ENCODE assay signal across 8 cellular contexts in genomic region chr1:228837817-228838716, GRCh38.
DNase-seq lines count a peak whose midpoint lies in the region; ATAC-seq and TF ChIP-seq lines count a peak whose summit lies in the region.

No MANE protein-coding gene starts in this region.

- intact Hi-C loops in OCI-LY7 (cut with micrococcal nuclease; ENCODE audit: unreplicated experiment): no loop called here

- H3K4me1 ChIP-seq in OCI-LY7 (ENCODE audit: insufficient read depth, low read length, poor library complexity, severe bottlenecking): no peaks in the 10 kb centered on the region

- peak overlapping the region; percentile 91 for H3K27ac ChIP-seq in cingulate gyrus (ENCODE audit: low read depth, low read length)
- no peak overlapping the region for H3K27ac ChIP-seq in OCI-LY7 (ENCODE audit: low read depth, low read length, poor library complexity, severe bottlenecking)

- H3K9me2 ChIP-seq in OCI-LY7 (ENCODE audit: insufficient read depth, low read length): no peaks in the 10 kb centered on the region

- no TSS peak for BruUV-seq in OCI-LY7 (replicated peaks; lab: Mats Ljungman, UMichigan)

- no peak overlapping the region for H3K27ac Mint-ChIP-seq in activated naive CD8-positive, alpha-beta T cell treated with anti-CD3 and anti-CD28 coated beads, Interleukin-2, amount 50 U/mL, for 24 hours

- peak; percentile 78 for ATAC-seq in GM19395 (IDR thresholded peaks at IDR 0.05; ENCODE audit: unreplicated experiment)
- no peak for ATAC-seq in activated naive CD8-positive, alpha-beta T cell treated with anti-CD3 and anti-CD28 coated beads, Interleukin-2, amount 50 U/mL, for 24 hours

- H2AFZ ChIP-seq in OCI-LY7 (ENCODE audit: low read length): no peak overlapping the region

- H3K4me3 Mint-ChIP-seq in activated naive CD8-positive, alpha-beta T cell treated with anti-CD3 and anti-CD28 coated beads, Interleukin-2, amount 50 U/mL, for 24 hours: no peak overlapping the region

- CTCF ChIA-PET in OCI-LY7 (lab: Charles Lee; ENCODE audit: unreplicated experiment): no interaction called here

- H3K36me3 Mint-ChIP-seq in activated naive CD8-positive, alpha-beta T cell treated with anti-CD3 and anti-CD28 coated beads, Interleukin-2, amount 50 U/mL, for 24 hours (ENCODE audit: low read depth): no peaks in the 10 kb centered on the region

- peaks cover 6% of the 10 kb centered on the region for H3K9me3 Mint-ChIP-seq in activated naive CD8-positive, alpha-beta T cell treated with anti-CD3 and anti-CD28 coated beads, Interleukin-2, amount 50 U/mL, for 24 hours

- H3K4me1 Mint-ChIP-seq in activated naive CD8-positive, alpha-beta T cell treated with anti-CD3 and anti-CD28 coated beads, Interleukin-2, amount 50 U/mL, for 24 hours: no peaks in the 10 kb centered on the region

- no peaks in the 10 kb centered on the region for H3K36me3 ChIP-seq in OCI-LY7 (ENCODE audit: insufficient read depth, low read length)

- H3K4me2 ChIP-seq in OCI-LY7 (ENCODE audit: low read length): no peak overlapping the region

- H4K20me1 ChIP-seq in OCI-LY7 (ENCODE audit: insufficient read depth, low read length): no peaks in the 10 kb centered on the region

- H3K9me3 ChIP-seq in OCI-LY7 (ENCODE audit: low read length): no peaks in the 10 kb centered on the region

- POLR2A ChIA-PET in OCI-LY7 (lab: Charles Lee): no interaction called here

- H3K27me3 Mint-ChIP-seq in activated naive CD8-positive, alpha-beta T cell treated with anti-CD3 and anti-CD28 coated beads, Interleukin-2, amount 50 U/mL, for 24 hours: no peaks in the 10 kb centered on the region

- DNase-seq in LHCN-M2 (ENCODE audit: low read depth) (peak; percentile 56), mucosa of gallbladder (ENCODE audit: low spot score) (peak; percentile 91), OCI-LY7 (ENCODE audit: low spot score) (no peak), GM20000 (ENCODE audit: low spot score) (no peak), hepatic stellate cell (ENCODE audit: low spot score) (no peak)
- DNase-seq in activated naive CD8-positive, alpha-beta T cell treated with anti-CD3 and anti-CD28 coated beads, Interleukin-2, amount 50 U/mL, for 24 hours: no peak

- no peak overlapping the region for H3K4me3 ChIP-seq in OCI-LY7 (ENCODE audit: low read depth, low read length, poor library complexity, severe bottlenecking)

- TF ChIP-seq CTCF in OCI-LY7 (conservative IDR thresholded peaks at IDR 0.05; ENCODE audit: low read length) (no peak), GM20000 (IDR thresholded peaks at IDR 0.05; ENCODE audit: extremely low read depth, missing control alignments) (no peak)

- H3K79me2 ChIP-seq in OCI-LY7 (ENCODE audit: insufficient read depth, low read depth, low read length): no peaks in the 10 kb centered on the region

Comparison
In these comparisons a context has a peak if more than half of its experiments do, and no peak if none do; other contexts are left out.
1. DNase-seq: peak in LHCN-M2 (single experiment) and mucosa of gallbladder (single experiment); none in OCI-LY7 (single experiment), GM20000 (single experiment), hepatic stellate cell (single experiment) and activated naive CD8-positive, alpha-beta T cell treated with anti-CD3 and anti-CD28 coated beads, Interleukin-2, amount 50 U/mL, for 24 hours (single experiment).